Comparison of ENCODE assay signal across 20 cellular contexts in the genomic region with DNA sequence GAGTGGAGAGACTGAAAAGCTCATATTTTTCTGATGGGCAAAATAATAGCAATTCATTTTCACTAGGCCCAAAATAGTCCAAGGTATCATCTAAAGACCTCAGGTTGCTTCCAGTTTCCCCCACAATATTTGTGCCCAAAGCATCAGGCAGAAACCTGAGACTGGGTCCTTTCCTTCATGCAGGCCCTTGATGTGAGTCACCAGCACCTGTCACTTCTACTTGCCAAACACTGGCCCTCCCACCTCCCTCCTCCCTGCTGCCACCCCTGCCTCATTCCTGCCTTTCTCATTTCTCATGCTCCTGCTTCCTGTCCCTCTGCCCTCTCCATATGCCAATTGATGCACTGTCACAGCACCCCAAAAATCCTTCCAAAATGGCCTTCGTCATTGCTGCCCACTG.
DNase-seq lines count a peak whose midpoint lies in the region; ATAC-seq and TF ChIP-seq lines count a peak whose summit lies in the region.
"Had no signal": no experiment of that assay in that cellular context is flagged by ENCODE, and none has a peak within 500 bp of the region (broad histone marks: within the 10 kb centered on the region; RNA-seq: fewer than 3 reads in every experiment).

No MANE protein-coding gene starts in this region.

- 36 to 57% (median 37%) methylated on average over 1 of the region's 1 CpG for WGBS in psoas muscle, 3 donors

- DNase-seq in NCI-H748 (lab: John Stamatoyannopoulos, UW; ENCODE audit: unreplicated experiment) (peak; percentile 15), NCI-H748 treated with DMSO at 0.1 percent for 48 hours (lab: John Stamatoyannopoulos, UW) (no peak), NCI-H2029 treated with DMSO at 0.1 percent for 48 hours (lab: John Stamatoyannopoulos, UW) (peak; percentile 67), cerebellar cortex (ENCODE audit: low spot score) (peak; percentile 82), psoas muscle (no peak), NOMO-1 treated with dmso at 0.1 percent for 144 hours (lab: John Stamatoyannopoulos, UW; ENCODE audit: unreplicated experiment) (no peak), T-helper 2 cell (no peak)
- no peak for DNase-seq in stimulated activated CD4-positive, alpha-beta T cell treated with anti-CD3 and anti-CD28 coated beads, Interleukin-4, amount 100 ng/mL, for 4 hours
- DNase-seq: ACHN; activated CD4-positive, alpha-beta T cell treated with anti-CD3 and anti-CD28 coated beads, Interleukin-2, amount 10 ng/mL, durations not matched to agents 24 days and 14 days; activated naive CD4-positive, alpha-beta T cell treated with anti-CD3 and anti-CD28 coated beads, Interleukin-2, amount 10 ng/mL, durations not matched to agents 7 days and 5 days; activated T-cell treated with anti-CD3 and anti-CD28 coated beads, Interleukin-2, amount 50 U/mL, for 1 hour; colonic mucosa; foreskin melanocyte; NCI-H510A; pancreas; Peyer's patch; stimulated activated CD4-positive, alpha-beta T cell treated with anti-CD3 and anti-CD28 coated beads, Interleukin-4, amount 100 ng/mL, for 1 hour had no signal

- peak; percentile 48 to 91 (median 69) for ATAC-seq in psoas muscle
- ATAC-seq: GM12878, pancreas had no signal

- H3K36me3 ChIP-seq in psoas muscle (ENCODE audit: insufficient read depth in 1 of 2, low read depth in 1 of 2) = no peaks in the 10 kb centered on the region
- H3K36me3 ChIP-seq: colonic mucosa, pancreas, Peyer's patch had no signal

- no peaks in the 10 kb centered on the region for H3K4me1 ChIP-seq in psoas muscle
- H3K4me1 ChIP-seq: colonic mucosa, pancreas, Peyer's patch had no signal

- intact Hi-C loops in psoas muscle (cut with DNase I) = no loop called here

- H3K27me3 ChIP-seq in psoas muscle (ENCODE audit: insufficient read depth in 3 of 3, low read length in 2 of 3) = peaks cover 0 to 6% (median 0%) of the 10 kb centered on the region in 3 donors
- H3K27me3 ChIP-seq: colonic mucosa, pancreas, Peyer's patch had no signal

- no peaks in the 10 kb centered on the region for H3K9me3 ChIP-seq in psoas muscle
- H3K9me3 ChIP-seq: colonic mucosa, pancreas, Peyer's patch had no signal

- H3K4me3 ChIP-seq in psoas muscle = no peak overlapping the region
- H3K4me3 ChIP-seq: colonic mucosa, GM12878, pancreas, Peyer's patch had no signal

- TF ChIP-seq CTCF in psoas muscle (IDR thresholded peaks at IDR 0.05) = no peak

- no peak overlapping the region for H3K27ac ChIP-seq in psoas muscle
- H3K27ac ChIP-seq: colonic mucosa, HL-60, pancreas, Peyer's patch had no signal

Comparison
In these comparisons a context has a peak if more than half of its experiments do, and no peak if none do; other contexts are left out.
1. DNase-seq: peak in NCI-H748 (single experiment), NCI-H2029 treated with DMSO at 0.1 percent for 48 hours (single experiment) and cerebellar cortex (single experiment); none in NCI-H748 treated with DMSO at 0.1 percent for 48 hours (single experiment), psoas muscle (0 of 2), stimulated activated CD4-positive, alpha-beta T cell treated with anti-CD3 and anti-CD28 coated beads, Interleukin-4, amount 100 ng/mL, for 4 hours (0 of 2), NOMO-1 treated with dmso at 0.1 percent for 144 hours (single experiment) and T-helper 2 cell (0 of 5).